ENCODE assay signal across 35 cellular contexts in the genomic region with DNA sequence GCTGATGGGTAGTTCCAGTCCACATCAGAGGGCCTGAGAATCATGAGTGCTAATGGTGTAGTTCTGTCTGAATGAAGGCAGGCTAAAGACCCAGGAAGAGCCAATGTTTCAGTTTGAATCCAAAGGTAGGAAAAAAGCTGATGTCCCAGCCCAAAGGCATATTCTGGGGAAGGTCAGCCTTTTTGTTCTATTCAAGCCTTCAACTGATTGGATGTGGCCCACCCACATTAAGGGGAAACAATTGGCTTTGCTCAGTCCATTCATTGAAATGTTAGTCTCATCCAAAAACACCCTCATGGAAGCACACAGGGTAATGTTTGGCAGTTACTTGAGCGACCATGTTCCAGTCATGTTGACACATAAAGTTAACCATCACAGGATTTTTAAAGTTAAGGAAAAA. TPM values are rescaled to one million over a fixed set of nuclear protein-coding genes. Genes with fewer than 3 reads are reported as not detected.
"Had no signal": no experiment of that assay in that cellular context is flagged by ENCODE, and none has a peak within 500 bp of the region (broad histone marks: within the 10 kb centered on the region; RNA-seq: fewer than 3 reads in every experiment).

No MANE protein-coding gene starts in this region.

- H3K36me3 ChIP-seq: MG63 had no signal

- H3K4me3 ChIP-seq: MG63 had no signal

- DNase-seq: Karpas-422, Kasumi-1, MG63, MM.1S, MV-4-11, NCI-H1048, NCI-H1092, NCI-H1092 treated with DMSO at 0.1 percent for 48 hours, NCI-H1105, NCI-H1105 treated with DMSO at 0.1 percent for 48 hours, NCI-H1417, NCI-H1417 treated with DMSO at 0.1 percent for 48 hours, NCI-H1436, NCI-H1436 treated with DMSO at 0.1 percent for 48 hours, NCI-H146, NCI-H1694, NCI-H1694 treated with DMSO at 0.1 percent for 48 hours, NCI-H187, NCI-H187 treated with DMSO at 0.1 percent for 48 hours, NCI-H1930, NCI-H2029, NCI-H2029 treated with DMSO at 0.1 percent for 48 hours, NCI-H2081, NCI-H2081 treated with DMSO at 0.1 percent for 48 hours, NCI-H2107, NCI-H2171, NCI-H2171 treated with DMSO at 0.1 percent for 48 hours, NCI-H2227 treated with DMSO at 0.1 percent for 48 hours, NCI-H226, NCI-H345, NCI-H446, NCI-H446 treated with DMSO at 0.1 percent for 48 hours, NCI-H510A, NCI-H510A treated with DMSO at 0.1 percent for 48 hours had no signal

- H3K9me3 ChIP-seq: MG63 had no signal

RNA-seq across cellular contexts. Expression of a gene that starts 25.9 kb away (rescaled TPM):
- total RNA-seq: MCF 10A had no signal
